Comparison of ENCODE assay signal across 1 cellular context in genomic region chr14:58296731-58297130, GRCh38.
TF ChIP-seq lines count a peak whose summit lies in the region.

No MANE protein-coding gene starts in this region.

TF ChIP-seq in H1, 55 proteins besides CTCF, POLR2A, EP300 and RAD21 (continued from another document):
- TF ChIP-seq GTF2F1 (IDR thresholded peaks at IDR 0.05; ENCODE audit: borderline replicate concordance, low read depth, low read length): no peak
- TF ChIP-seq NANOG (IDR thresholded peaks at IDR 0.05; ENCODE audit: insufficient read depth, low read depth, low read length, poor library complexity, severe bottlenecking): no peak
- TF ChIP-seq MAFK (IDR thresholded peaks at IDR 0.05; ENCODE audit: low read depth, low read length): no peak
- TF ChIP-seq NRF1 (IDR thresholded peaks at IDR 0.05; ENCODE audit: low read depth, low read length): no peak
- no peak for TF ChIP-seq RNF2 (IDR thresholded peaks at IDR 0.05; ENCODE audit: borderline replicate concordance, low read depth, low read length, missing control alignments, poor library complexity, severe bottlenecking)
- TF ChIP-seq CTBP2 (IDR thresholded peaks at IDR 0.05; ENCODE audit: borderline replicate concordance, insufficient read depth, insufficient read length, low read length): no peak
